In genomic region chr1:150365945-150366344, GRCh38 we compare ENCODE assay signal across 8 cellular contexts. TPM values are rescaled to one million over a fixed set of nuclear protein-coding genes. Genes with fewer than 3 reads are reported as not detected.
DNase-seq lines count a peak whose midpoint lies in the region; ATAC-seq and TF ChIP-seq lines count a peak whose summit lies in the region.

No MANE protein-coding gene starts in this region.

- peak overlapping the region; percentile 100 for H3K27ac Mint-ChIP-seq in GM23338

- H3K27me3 ChIP-seq in ACC112 (ENCODE audit: insufficient read depth, low read length) (no peaks in the 10 kb centered on the region), GM23338 (ENCODE audit: insufficient read depth) (no peaks in the 10 kb centered on the region), right cardiac atrium (ENCODE audit: control insufficient read depth, insufficient read depth) (no peaks in the 10 kb centered on the region), spleen (replicated peaks in 1 of 7) (no peaks in the 10 kb centered on the region)

- H3F3A ChIP-seq in GM23338 (replicated peaks; ENCODE audit: low read depth), result 0 out of 2 replicates have a peak, but pooled peaks cover 7% of the 10 kb centered on the region

- peaks cover 60% of the 10 kb centered on the region for H3K79me2 ChIP-seq in ACC112 (ENCODE audit: control insufficient read depth, insufficient read depth, low read length, unreplicated experiment)
- peaks cover 64% of the 10 kb centered on the region for H3K79me2 ChIP-seq in GM23338 (replicated peaks; ENCODE audit: insufficient read depth)

- DNase-seq in GM23338 (ENCODE audit: low spot score) (no peak), right cardiac atrium (no peak), spleen (no peak), D341Med (ENCODE audit: low spot score) (no peak), NCI-H1930 (lab: John Stamatoyannopoulos, UW) (no peak)

- TF ChIP-seq CTCF in GM23338 (conservative IDR thresholded peaks at IDR 0.05; ENCODE audit: low read depth in 2 of 2) (no peak), WI38 (IDR thresholded peaks at IDR 0.05; ENCODE audit: low read depth, low read length) (no peak), spleen (IDR thresholded peaks at IDR 0.05 in 8 of 11, conservative IDR thresholded peaks at IDR 0.05 in 3 of 11) (no peak)

- no peaks in the 10 kb centered on the region for H3K9me3 Mint-ChIP-seq in GM23338

- intact Hi-C loops in right cardiac atrium (cut with DNase I), result no loop called here
- intact Hi-C loops in spleen (cut with DNase I; ENCODE audit: low total_unique reads), result loop anchor here (10.0 kb wide), 1 partner anchor 109 kb away; no protein-coding TSS in a partner anchor

- H4K20me1 ChIP-seq in GM23338 (replicated peaks; ENCODE audit: insufficient read depth), result peaks cover 9% of the 10 kb centered on the region; the same call in 1 of the 2 replicates

- ATAC-seq in GM23338 (no peak), right cardiac atrium (no peak), HG03196 (IDR thresholded peaks at IDR 0.05; ENCODE audit: unreplicated experiment) (no peak)

- no peaks in the 10 kb centered on the region for H3K9me2 ChIP-seq in GM23338 (ENCODE audit: insufficient read depth)

- H3K4me1 ChIP-seq in ACC112 (ENCODE audit: control insufficient read depth, insufficient read depth, low read length, unreplicated experiment), result no peaks in the 10 kb centered on the region
- H3K4me1 ChIP-seq in GM23338 (ENCODE audit: insufficient read depth), result peaks cover 12% of the 10 kb centered on the region
- H3K4me1 ChIP-seq in right cardiac atrium (ENCODE audit: control insufficient read depth, insufficient read depth, low read length), result no peaks in the 10 kb centered on the region
- peaks cover 15 to 68% (median 38%) of the 10 kb centered on the region in 6 donors for H3K4me1 ChIP-seq in spleen

- peak overlapping the region; percentile 86 for H3K4me2 ChIP-seq in GM23338

- peaks cover 8% of the 10 kb centered on the region for H3K27me3 Mint-ChIP-seq in GM23338 (ENCODE audit: insufficient read depth, low read depth, poor library complexity)

- WGBS in right cardiac atrium, result 2% methylated on average over 4 of the region's 4 CpGs
- WGBS in spleen, 5 donors, result 0 to 3% (median 2%) methylated on average over 4 of the region's 4 CpGs

- TF ChIP-seq POLR2A in spleen (IDR thresholded peaks at IDR 0.05), result no peak

- peaks cover 9% of the 10 kb centered on the region for H3K36me3 Mint-ChIP-seq in GM23338 (ENCODE audit: low read depth)

- peak overlapping the region; percentile 85 for H3K4me3 ChIP-seq in ACC112 (ENCODE audit: low read depth, low read length)
- H3K4me3 ChIP-seq in GM23338, result peak overlapping the region; percentile 77
- H3K4me3 ChIP-seq in WI38 (ENCODE audit: low read depth, low read length), result peak overlapping the region; percentile 90
- peak overlapping the region; percentile 99 for H3K4me3 ChIP-seq in right cardiac atrium (ENCODE audit: low read length)
- peak overlapping the region; percentile 46 to 97 (median 72) for H3K4me3 ChIP-seq in spleen

- peak overlapping the region; percentile 90 for H3K27ac ChIP-seq in ACC112 (ENCODE audit: low read depth, low read length)
- H3K27ac ChIP-seq in GM23338 (ENCODE audit: low read depth), result peak overlapping the region; percentile 23; the same call in 1 of the 2 replicates
- no peak overlapping the region for H3K27ac ChIP-seq in right cardiac atrium (ENCODE audit: low read length)
- peak overlapping the region; percentile 74 to 99 (median 98) for H3K27ac ChIP-seq in spleen

- H3K36me3 ChIP-seq in ACC112 (ENCODE audit: insufficient read depth, low read length), result no peaks in the 10 kb centered on the region
- no peaks in the 10 kb centered on the region for H3K36me3 ChIP-seq in GM23338 (ENCODE audit: insufficient read depth)
- H3K36me3 ChIP-seq in spleen, result peaks cover 0 to 3% (median 0%) of the 10 kb centered on the region in 6 donors

- H3K4me3 Mint-ChIP-seq in GM23338, result peak overlapping the region; percentile 98

- H2AFZ ChIP-seq in ACC112 (ENCODE audit: low read length, unreplicated experiment), result no peak overlapping the region
- no peak overlapping the region for H2AFZ ChIP-seq in GM23338

- H3K4me1 Mint-ChIP-seq in GM23338, result peaks cover 14% of the 10 kb centered on the region

- no peaks in the 10 kb centered on the region for H3K9me3 ChIP-seq in right cardiac atrium (ENCODE audit: control insufficient read depth, low read length)
- H3K9me3 ChIP-seq in spleen, result no peaks in the 10 kb centered on the region

TF ChIP-seq in GM23338, 12 proteins besides CTCF, POLR2A, EP300 and RAD21 (continues in another document):
- TF ChIP-seq EZH2 (IDR thresholded peaks at IDR 0.05; ENCODE audit: low read depth, unreplicated experiment) (no peak), ZNF331 (CRISPR knock-in tag; IDR thresholded peaks at IDR 0.05; ENCODE audit: low read depth) (no peak), POLR2AphosphoS5 (IDR thresholded peaks at IDR 0.05; ENCODE audit: low read depth) (no peak), JUNB (IDR thresholded peaks at IDR 0.05; ENCODE audit: unreplicated experiment) (no peak), NANOG (IDR thresholded peaks at IDR 0.05; ENCODE audit: borderline replicate concordance) (no peak), ZNF114 (CRISPR knock-in tag; IDR thresholded peaks at IDR 0.05) (no peak), CREB1 (CRISPR knock-in tag; IDR thresholded peaks at IDR 0.05; ENCODE audit: low read depth) (no peak), EZH2phosphoT487 (IDR thresholded peaks at IDR 0.05; ENCODE audit: unreplicated experiment) (no peak)
- TF ChIP-seq, protein P1, sequence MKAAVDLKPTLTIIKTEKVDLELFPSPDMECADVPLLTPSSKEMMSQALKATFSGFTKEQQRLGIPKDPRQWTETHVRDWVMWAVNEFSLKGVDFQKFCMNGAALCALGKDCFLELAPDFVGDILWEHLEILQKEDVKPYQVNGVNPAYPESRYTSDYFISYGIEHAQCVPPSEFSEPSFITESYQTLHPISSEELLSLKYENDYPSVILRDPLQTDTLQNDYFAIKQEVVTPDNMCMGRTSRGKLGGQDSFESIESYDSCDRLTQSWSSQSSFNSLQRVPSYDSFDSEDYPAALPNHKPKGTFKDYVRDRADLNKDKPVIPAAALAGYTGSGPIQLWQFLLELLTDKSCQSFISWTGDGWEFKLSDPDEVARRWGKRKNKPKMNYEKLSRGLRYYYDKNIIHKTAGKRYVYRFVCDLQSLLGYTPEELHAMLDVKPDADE (IDR thresholded peaks at IDR 0.05), result no peak

RNA-seq across cellular contexts. Expression of gene RPRD2, which starts 2.0 kb away (rescaled TPM):
- total RNA-seq in GM23338 (2014; rRNA removed; shearing (Covaris generic)), result 18.0 and 20.4 TPM in 2 replicates
- 12.7 and 16.8 TPM in 2 replicates for polyA plus RNA-seq in GM23338 (2016; fragmentation: Nextera tagmentation; extraction: Ambion mirVana)
- 10 to 100 TPM; 24.5 to 32.4 (median 26.7) TPM for total RNA-seq in right cardiac atrium
- polyA plus RNA-seq in right cardiac atrium, result 10.0 TPM
- 10 to 100 TPM; 23.8 to 42.4 (median 32.8) TPM for total RNA-seq in spleen
- 1 to 10 TPM; 3.8 to 7.4 (median 4.3) TPM for polyA plus RNA-seq in spleen

RNA-seq across cellular contexts. Expression of gene PRPF3, which starts 44.6 kb away (rescaled TPM):
- total RNA-seq in GM23338 (2014; rRNA removed; shearing (Covaris generic)), result 51.0 and 55.9 TPM in 2 replicates
- polyA plus RNA-seq in GM23338 (2016; fragmentation: Nextera tagmentation; extraction: Ambion mirVana) (28.7 and 34.3 TPM in 2 replicates), right cardiac atrium (19.4 TPM), spleen (10 to 100 TPM; 28.8 to 67.3 (median 54.1) TPM)
- total RNA-seq in right cardiac atrium (10 to 100 TPM; 21.8 to 27.0 (median 26.0) TPM), spleen (100 to 1,000 TPM in 2 of 7 donors, 10 to 100 TPM in 5; 60.9 to 107 (median 78.2) TPM)
